In the genomic region with DNA sequence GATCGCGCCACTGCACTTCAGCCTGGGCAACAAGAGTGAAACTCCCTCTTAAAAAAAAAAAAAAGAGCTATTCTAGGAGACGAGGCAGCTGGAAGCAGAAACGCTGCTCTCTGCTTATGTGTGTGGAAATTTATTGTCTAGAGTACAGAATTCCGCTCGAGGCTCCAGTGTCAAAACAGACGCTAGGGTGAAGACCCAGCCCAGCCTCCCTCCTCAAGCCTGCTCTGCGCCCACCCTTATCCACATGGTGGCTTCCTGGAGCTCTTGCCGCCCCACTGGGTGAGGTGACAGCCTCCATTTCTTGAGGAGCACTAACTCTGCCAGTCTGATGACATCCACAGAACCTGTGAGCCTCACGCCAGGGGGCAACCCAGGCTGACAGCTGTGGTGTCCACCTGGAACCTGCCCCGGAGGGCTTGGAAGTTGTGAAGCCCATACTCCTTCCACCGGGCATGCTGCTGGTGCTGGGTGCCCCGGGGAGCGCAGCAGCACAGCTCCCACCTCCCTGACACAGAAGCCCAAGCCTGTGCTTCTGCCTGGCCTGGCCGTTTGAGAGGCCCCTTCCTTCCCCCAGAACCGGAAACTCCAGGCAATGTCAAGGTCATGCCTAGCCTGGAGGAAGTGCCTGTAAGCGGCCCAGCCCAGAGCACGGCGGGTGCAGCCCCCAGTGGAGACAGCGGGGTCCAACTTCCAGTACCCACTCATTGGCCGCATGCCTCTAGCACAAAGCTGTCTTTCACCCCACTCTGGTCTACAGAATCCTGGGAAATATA, we compare ENCODE assay signal across 1 cellular context.
TF ChIP-seq lines count a peak whose summit lies in the region.

No MANE protein-coding gene starts in this region.

TF ChIP-seq in HepG2, 621 proteins besides CTCF, POLR2A, EP300 and RAD21 (continued from another document and continues in another):
- TF ChIP-seq, protein P1, sequence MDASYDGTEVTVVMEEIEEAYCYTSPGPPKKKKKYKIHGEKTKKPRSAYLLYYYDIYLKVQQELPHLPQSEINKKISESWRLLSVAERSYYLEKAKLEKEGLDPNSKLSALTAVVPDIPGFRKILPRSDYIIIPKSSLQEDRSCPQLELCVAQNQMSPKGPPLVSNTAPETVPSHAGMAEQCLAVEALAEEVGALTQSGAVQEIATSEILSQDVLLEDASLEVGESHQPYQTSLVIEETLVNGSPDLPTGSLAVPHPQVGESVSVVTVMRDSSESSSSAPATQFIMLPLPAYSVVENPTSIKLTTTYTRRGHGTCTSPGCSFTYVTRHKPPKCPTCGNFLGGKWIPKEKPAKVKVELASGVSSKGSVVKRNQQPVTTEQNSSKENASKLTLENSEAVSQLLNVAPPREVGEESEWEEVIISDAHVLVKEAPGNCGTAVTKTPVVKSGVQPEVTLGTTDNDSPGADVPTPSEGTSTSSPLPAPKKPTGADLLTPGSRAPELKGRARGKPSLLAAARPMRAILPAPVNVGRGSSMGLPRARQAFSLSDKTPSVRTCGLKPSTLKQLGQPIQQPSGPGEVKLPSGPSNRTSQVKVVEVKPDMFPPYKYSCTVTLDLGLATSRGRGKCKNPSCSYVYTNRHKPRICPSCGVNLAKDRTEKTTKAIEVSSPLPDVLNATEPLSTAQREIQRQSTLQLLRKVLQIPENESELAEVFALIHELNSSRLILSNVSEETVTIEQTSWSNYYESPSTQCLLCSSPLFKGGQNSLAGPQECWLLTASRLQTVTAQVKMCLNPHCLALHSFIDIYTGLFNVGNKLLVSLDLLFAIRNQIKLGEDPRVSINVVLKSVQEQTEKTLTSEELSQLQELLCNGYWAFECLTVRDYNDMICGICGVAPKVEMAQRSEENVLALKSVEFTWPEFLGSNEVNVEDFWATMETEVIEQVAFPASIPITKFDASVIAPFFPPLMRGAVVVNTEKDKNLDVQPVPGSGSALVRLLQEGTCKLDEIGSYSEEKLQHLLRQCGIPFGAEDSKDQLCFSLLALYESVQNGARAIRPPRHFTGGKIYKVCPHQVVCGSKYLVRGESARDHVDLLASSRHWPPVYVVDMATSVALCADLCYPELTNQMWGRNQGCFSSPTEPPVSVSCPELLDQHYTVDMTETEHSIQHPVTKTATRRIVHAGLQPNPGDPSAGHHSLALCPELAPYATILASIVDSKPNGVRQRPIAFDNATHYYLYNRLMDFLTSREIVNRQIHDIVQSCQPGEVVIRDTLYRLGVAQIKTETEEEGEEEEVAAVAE (CRISPR knock-in tag; IDR thresholded peaks at IDR 0.05; ENCODE audit: borderline replicate concordance): no peak
- TF ChIP-seq SP2 (CRISPR knock-in tag; IDR thresholded peaks at IDR 0.05) (no peak), ZNF569 (CRISPR knock-in tag; IDR thresholded peaks at IDR 0.05; ENCODE audit: borderline replicate concordance) (no peak), FOSL2 (CRISPR knock-in tag; IDR thresholded peaks at IDR 0.05) (no peak), ZNF841 (CRISPR knock-in tag; IDR thresholded peaks at IDR 0.05; ENCODE audit: borderline replicate concordance) (no peak), SMAD9 (CRISPR knock-in tag; IDR thresholded peaks at IDR 0.05) (0 out of 2 replicates have a peak, but pooled peaks have one; percentile 15), PCBP1 (IDR thresholded peaks at IDR 0.05; ENCODE audit: borderline replicate concordance, low read depth, low read length) (no peak), TSC22D2 (CRISPR knock-in tag; IDR thresholded peaks at IDR 0.05; ENCODE audit: borderline replicate concordance) (no peak), TCF7 (IDR thresholded peaks at IDR 0.05; ENCODE audit: low read depth) (no peak), ZNF256 (CRISPR knock-in tag; conservative IDR thresholded peaks at IDR 0.05) (no peak), ZNF496 (CRISPR knock-in tag; IDR thresholded peaks at IDR 0.05; ENCODE audit: insufficient replicate concordance) (no peak), RFX1 (IDR thresholded peaks at IDR 0.05) (no peak), KDM4B (CRISPR knock-in tag; IDR thresholded peaks at IDR 0.05) (no peak), ZNF672 (CRISPR knock-in tag; IDR thresholded peaks at IDR 0.05) (no peak), ZNF839 (CRISPR knock-in tag; IDR thresholded peaks at IDR 0.05; ENCODE audit: borderline replicate concordance) (no peak), ATRX (CRISPR knock-in tag; IDR thresholded peaks at IDR 0.05; ENCODE audit: borderline replicate concordance) (no peak), SMAD1 (CRISPR knock-in tag; IDR thresholded peaks at IDR 0.05; ENCODE audit: borderline replicate concordance, low read depth) (no peak; the same call in 1 of the 2 replicates), ZNF282 (IDR thresholded peaks at IDR 0.05; ENCODE audit: partially characterized antibody) (no peak), REXO4 (CRISPR knock-in tag; IDR thresholded peaks at IDR 0.05; ENCODE audit: borderline replicate concordance) (no peak), ZNF33A (CRISPR knock-in tag; IDR thresholded peaks at IDR 0.05; ENCODE audit: borderline replicate concordance) (no peak), KDM6A (CRISPR knock-in tag; IDR thresholded peaks at IDR 0.05; ENCODE audit: low read depth) (no peak), ZNF34 (CRISPR knock-in tag; IDR thresholded peaks at IDR 0.05; ENCODE audit: borderline replicate concordance) (no peak), MZF1 (CRISPR knock-in tag; IDR thresholded peaks at IDR 0.05; ENCODE audit: borderline replicate concordance) (no peak), ZNF20 (CRISPR knock-in tag; IDR thresholded peaks at IDR 0.05) (no peak), PHF21A (CRISPR knock-in tag; IDR thresholded peaks at IDR 0.05) (peak; percentile 62; the same call in 1 of the 2 replicates), HMGA1 (CRISPR knock-in tag; conservative IDR thresholded peaks at IDR 0.05) (no peak), ZNF121 (CRISPR knock-in tag; IDR thresholded peaks at IDR 0.05) (no peak), EEA1 (CRISPR knock-in tag; IDR thresholded peaks at IDR 0.05; ENCODE audit: borderline replicate concordance) (no peak), EED (CRISPR knock-in tag; IDR thresholded peaks at IDR 0.05) (no peak), ZC3H4 (CRISPR knock-in tag; IDR thresholded peaks at IDR 0.05; ENCODE audit: borderline replicate concordance) (no peak), AHR (CRISPR knock-in tag; IDR thresholded peaks at IDR 0.05) (no peak), ZFP41 (CRISPR knock-in tag; IDR thresholded peaks at IDR 0.05; ENCODE audit: borderline replicate concordance) (no peak), KDM3A (CRISPR knock-in tag; IDR thresholded peaks at IDR 0.05; ENCODE audit: low read depth) (peak; percentile 41; the same call in 1 of the 2 replicates), ZNF891 (CRISPR knock-in tag; IDR thresholded peaks at IDR 0.05) (no peak), ZMYM2 (CRISPR knock-in tag; IDR thresholded peaks at IDR 0.05) (no peak), MED1 (CRISPR knock-in tag; IDR thresholded peaks at IDR 0.05) (peak; percentile 76), CBX2 (IDR thresholded peaks at IDR 0.05; ENCODE audit: low read depth, low read length) (no peak), CBX2 (CRISPR knock-in tag; IDR thresholded peaks at IDR 0.05; ENCODE audit: low read depth) (no peak), TRIM24 (CRISPR knock-in tag; IDR thresholded peaks at IDR 0.05) (peak; percentile 85), ZNF629 (CRISPR knock-in tag; conservative IDR thresholded peaks at IDR 0.05) (no peak), CCAR2 (optimal IDR thresholded peaks at IDR 0.05; ENCODE audit: low read depth, low read length) (no peak), RBFOX2 (IDR thresholded peaks at IDR 0.05; ENCODE audit: low read depth, low read length) (0 out of 2 replicates have a peak, but pooled peaks have one; percentile 44), ZNF615 (CRISPR knock-in tag; IDR thresholded peaks at IDR 0.05; ENCODE audit: borderline replicate concordance) (no peak), TCF12 (IDR thresholded peaks at IDR 0.05) (no peak), TCF12 (CRISPR knock-in tag; IDR thresholded peaks at IDR 0.05) (no peak), GFI1 (CRISPR knock-in tag; IDR thresholded peaks at IDR 0.05; ENCODE audit: borderline replicate concordance) (no peak), KLF16 (CRISPR knock-in tag; IDR thresholded peaks at IDR 0.05) (no peak)
- TF ChIP-seq, protein P2, sequence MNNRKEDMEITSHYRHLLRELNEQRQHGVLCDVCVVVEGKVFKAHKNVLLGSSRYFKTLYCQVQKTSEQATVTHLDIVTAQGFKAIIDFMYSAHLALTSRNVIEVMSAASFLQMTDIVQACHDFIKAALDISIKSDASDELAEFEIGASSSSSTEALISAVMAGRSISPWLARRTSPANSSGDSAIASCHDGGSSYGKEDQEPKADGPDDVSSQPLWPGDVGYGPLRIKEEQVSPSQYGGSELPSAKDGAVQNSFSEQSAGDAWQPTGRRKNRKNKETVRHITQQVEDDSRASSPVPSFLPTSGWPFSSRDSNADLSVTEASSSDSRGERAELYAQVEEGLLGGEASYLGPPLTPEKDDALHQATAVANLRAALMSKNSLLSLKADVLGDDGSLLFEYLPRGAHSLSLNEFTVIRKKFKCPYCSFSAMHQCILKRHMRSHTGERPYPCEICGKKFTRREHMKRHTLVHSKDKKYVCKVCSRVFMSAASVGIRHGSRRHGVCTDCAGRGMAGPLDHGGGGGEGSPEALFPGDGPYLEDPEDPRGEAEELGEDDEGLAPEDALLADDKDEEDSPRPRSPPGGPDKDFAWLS (CRISPR knock-in tag; IDR thresholded peaks at IDR 0.05; ENCODE audit: borderline replicate concordance): no peak
- TF ChIP-seq, protein P3, sequence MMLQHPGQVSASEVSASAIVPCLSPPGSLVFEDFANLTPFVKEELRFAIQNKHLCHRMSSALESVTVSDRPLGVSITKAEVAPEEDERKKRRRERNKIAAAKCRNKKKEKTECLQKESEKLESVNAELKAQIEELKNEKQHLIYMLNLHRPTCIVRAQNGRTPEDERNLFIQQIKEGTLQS (CRISPR knock-in tag; IDR thresholded peaks at IDR 0.05): no peak
- TF ChIP-seq, protein P4, sequence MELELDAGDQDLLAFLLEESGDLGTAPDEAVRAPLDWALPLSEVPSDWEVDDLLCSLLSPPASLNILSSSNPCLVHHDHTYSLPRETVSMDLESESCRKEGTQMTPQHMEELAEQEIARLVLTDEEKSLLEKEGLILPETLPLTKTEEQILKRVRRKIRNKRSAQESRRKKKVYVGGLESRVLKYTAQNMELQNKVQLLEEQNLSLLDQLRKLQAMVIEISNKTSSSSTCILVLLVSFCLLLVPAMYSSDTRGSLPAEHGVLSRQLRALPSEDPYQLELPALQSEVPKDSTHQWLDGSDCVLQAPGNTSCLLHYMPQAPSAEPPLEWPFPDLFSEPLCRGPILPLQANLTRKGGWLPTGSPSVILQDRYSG (CRISPR knock-in tag; IDR thresholded peaks at IDR 0.05): no peak
- TF ChIP-seq, protein P5, sequence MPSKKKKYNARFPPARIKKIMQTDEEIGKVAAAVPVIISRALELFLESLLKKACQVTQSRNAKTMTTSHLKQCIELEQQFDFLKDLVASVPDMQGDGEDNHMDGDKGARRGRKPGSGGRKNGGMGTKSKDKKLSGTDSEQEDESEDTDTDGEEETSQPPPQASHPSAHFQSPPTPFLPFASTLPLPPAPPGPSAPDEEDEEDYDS (CRISPR knock-in tag; IDR thresholded peaks at IDR 0.05): no peak
- TF ChIP-seq, protein P6, sequence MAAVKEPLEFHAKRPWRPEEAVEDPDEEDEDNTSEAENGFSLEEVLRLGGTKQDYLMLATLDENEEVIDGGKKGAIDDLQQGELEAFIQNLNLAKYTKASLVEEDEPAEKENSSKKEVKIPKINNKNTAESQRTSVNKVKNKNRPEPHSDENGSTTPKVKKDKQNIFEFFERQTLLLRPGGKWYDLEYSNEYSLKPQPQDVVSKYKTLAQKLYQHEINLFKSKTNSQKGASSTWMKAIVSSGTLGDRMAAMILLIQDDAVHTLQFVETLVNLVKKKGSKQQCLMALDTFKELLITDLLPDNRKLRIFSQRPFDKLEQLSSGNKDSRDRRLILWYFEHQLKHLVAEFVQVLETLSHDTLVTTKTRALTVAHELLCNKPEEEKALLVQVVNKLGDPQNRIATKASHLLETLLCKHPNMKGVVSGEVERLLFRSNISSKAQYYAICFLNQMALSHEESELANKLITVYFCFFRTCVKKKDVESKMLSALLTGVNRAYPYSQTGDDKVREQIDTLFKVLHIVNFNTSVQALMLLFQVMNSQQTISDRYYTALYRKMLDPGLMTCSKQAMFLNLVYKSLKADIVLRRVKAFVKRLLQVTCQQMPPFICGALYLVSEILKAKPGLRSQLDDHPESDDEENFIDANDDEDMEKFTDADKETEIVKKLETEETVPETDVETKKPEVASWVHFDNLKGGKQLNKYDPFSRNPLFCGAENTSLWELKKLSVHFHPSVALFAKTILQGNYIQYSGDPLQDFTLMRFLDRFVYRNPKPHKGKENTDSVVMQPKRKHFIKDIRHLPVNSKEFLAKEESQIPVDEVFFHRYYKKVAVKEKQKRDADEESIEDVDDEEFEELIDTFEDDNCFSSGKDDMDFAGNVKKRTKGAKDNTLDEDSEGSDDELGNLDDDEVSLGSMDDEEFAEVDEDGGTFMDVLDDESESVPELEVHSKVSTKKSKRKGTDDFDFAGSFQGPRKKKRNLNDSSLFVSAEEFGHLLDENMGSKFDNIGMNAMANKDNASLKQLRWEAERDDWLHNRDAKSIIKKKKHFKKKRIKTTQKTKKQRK (IDR thresholded peaks at IDR 0.05; ENCODE audit: low read length): no peak
- TF ChIP-seq, protein P7, sequence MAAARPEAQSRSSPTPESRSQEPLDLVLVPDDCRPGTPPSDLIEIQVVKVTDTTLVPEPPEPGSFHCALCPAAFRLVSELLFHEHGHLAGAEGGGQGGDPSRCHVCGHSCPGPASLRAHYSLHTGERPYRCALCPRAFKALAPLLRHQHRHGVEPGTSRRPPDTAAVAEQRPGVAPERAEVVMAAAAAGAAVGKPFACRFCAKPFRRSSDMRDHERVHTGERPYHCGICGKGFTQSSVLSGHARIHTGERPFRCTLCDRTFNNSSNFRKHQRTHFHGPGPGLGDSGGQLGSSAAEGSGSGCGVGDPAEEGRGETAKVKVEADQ (CRISPR knock-in tag; IDR thresholded peaks at IDR 0.05; ENCODE audit: borderline replicate concordance): no peak
- TF ChIP-seq, protein P8, sequence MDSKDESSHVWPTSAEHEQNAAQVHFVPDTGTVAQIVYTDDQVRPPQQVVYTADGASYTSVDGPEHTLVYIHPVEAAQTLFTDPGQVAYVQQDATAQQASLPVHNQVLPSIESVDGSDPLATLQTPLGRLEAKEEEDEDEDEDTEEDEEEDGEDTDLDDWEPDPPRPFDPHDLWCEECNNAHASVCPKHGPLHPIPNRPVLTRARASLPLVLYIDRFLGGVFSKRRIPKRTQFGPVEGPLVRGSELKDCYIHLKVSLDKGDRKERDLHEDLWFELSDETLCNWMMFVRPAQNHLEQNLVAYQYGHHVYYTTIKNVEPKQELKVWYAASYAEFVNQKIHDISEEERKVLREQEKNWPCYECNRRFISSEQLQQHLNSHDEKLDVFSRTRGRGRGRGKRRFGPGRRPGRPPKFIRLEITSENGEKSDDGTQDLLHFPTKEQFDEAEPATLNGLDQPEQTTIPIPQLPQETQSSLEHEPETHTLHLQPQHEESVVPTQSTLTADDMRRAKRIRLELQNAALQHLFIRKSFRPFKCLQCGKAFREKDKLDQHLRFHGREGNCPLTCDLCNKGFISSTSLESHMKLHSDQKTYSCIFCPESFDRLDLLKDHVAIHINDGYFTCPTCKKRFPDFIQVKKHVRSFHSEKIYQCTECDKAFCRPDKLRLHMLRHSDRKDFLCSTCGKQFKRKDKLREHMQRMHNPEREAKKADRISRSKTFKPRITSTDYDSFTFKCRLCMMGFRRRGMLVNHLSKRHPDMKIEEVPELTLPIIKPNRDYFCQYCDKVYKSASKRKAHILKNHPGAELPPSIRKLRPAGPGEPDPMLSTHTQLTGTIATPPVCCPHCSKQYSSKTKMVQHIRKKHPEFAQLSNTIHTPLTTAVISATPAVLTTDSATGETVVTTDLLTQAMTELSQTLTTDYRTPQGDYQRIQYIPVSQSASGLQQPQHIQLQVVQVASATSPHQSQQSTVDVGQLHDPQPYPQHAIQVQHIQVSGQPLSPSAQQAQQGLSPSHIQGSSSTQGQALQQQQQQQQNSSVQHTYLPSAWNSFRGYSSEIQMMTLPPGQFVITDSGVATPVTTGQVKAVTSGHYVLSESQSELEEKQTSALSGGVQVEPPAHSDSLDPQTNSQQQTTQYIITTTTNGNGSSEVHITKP (CRISPR knock-in tag; IDR thresholded peaks at IDR 0.05; ENCODE audit: low read depth): no peak
